In genomic region chr1:70153739-70154138, GRCh38 we compare ENCODE assay signal across 21 cellular contexts.
"Had no signal": no experiment of that assay in that cellular context is flagged by ENCODE, and none has a peak within 500 bp of the region (broad histone marks: within the 10 kb centered on the region; RNA-seq: fewer than 3 reads in every experiment).

No MANE protein-coding gene starts in this region.

- FAIRE-seq: HTR-8/SVneo had no signal

- ATAC-seq: Panc1 had no signal

- DNase-seq: Karpas-422, KG1, MM.1S, NCI-H1092 treated with DMSO at 0.1 percent for 48 hours, NCI-H1436, NCI-H187, NCI-H2029, NCI-H2081 treated with DMSO at 0.1 percent for 48 hours, NCI-H2171, NCI-H226, NCI-H446, NCI-H510A, NCI-H524 treated with DMSO at 0.1 percent for 48 hours, NCI-H69, NCI-H774, SHP77 treated with DMSO at 0.1 percent for 48 hours, SJCRH30 had no signal

- H3K4me3 ChIP-seq: SJCRH30 had no signal

- H3K27me3 ChIP-seq: SJCRH30 had no signal

- H3K27ac ChIP-seq: HL-60, RWPE1, SJCRH30 had no signal

- H3K9me3 ChIP-seq: SJCRH30 had no signal

- H3K4me1 ChIP-seq: SJCRH30 had no signal
